10 cellular contexts compared by ENCODE assay signal in genomic region chr9:104906441-104907277, GRCh38. TPM values are rescaled to one million over a fixed set of nuclear protein-coding genes. Genes with fewer than 3 reads are reported as not detected.
A peak's percentile ranks its signal among the peaks of the same experiment; 100 is the strongest.
DNase-seq lines count a peak whose midpoint lies in the region; ATAC-seq, FAIRE-seq and TF ChIP-seq lines count a peak whose summit lies in the region.
"Had no signal": no experiment of that assay in that cellular context is flagged by ENCODE, and none has a peak within 500 bp of the region (broad histone marks: within the 10 kb centered on the region; RNA-seq: fewer than 3 reads in every experiment).

No MANE protein-coding gene starts in this region.

- ATAC-seq in GM21360 (IDR thresholded peaks at IDR 0.05; ENCODE audit: unreplicated experiment), result no peak
- no peak for ATAC-seq in GM21529 (IDR thresholded peaks at IDR 0.05; ENCODE audit: unreplicated experiment)
- ATAC-seq: activated T-helper 17 cell treated with anti-CD3 and anti-CD28 coated beads, Interleukin-2, amount 50 U/mL, for 72 hours had no signal

- intact Hi-C loops in esophagus squamous epithelium (cut with DNase I) (no loop called here), uterus (cut with DNase I; ENCODE audit: low total_unique reads) (no loop called here)

- DNase-seq in RCC 7860 (ENCODE audit: low spot score) (peak; percentile 91), esophagus squamous epithelium (lab: John Stamatoyannopoulos, UW) (no peak), uterus (peak; percentile 33 to 61), dermis blood vessel endothelial cell (no peak)
- DNase-seq: effector CD4-positive, alpha-beta T cell; stimulated activated CD4-positive, alpha-beta T cell treated with anti-CD3 and anti-CD28 coated beads, Interleukin-15, amount 100 ng/mL, for 24 hours had no signal

- H3K4me1 ChIP-seq in esophagus squamous epithelium (peaks cover 29 to 98% (median 63%) of the 10 kb centered on the region in 3 donors), mucosa of rectum (ENCODE audit: control insufficient read depth in 2 of 2, insufficient read depth in 2 of 2, low read length in 2 of 2) (peaks cover 8 to 17% of the 10 kb centered on the region in 2 donors), uterus (peaks cover 6 to 20% of the 10 kb centered on the region in 2 donors)

- no peak for TF ChIP-seq POLR2A in esophagus squamous epithelium (IDR thresholded peaks at IDR 0.05)
- no peak for TF ChIP-seq POLR2A in uterus (IDR thresholded peaks at IDR 0.05)

- no peak overlapping the region for H3K9ac ChIP-seq in mucosa of rectum (ENCODE audit: low read depth in 1 of 2, low read length in 2 of 2)

- 50 to 53% methylated on average over 4 to 5 of the region's 5 CpGs for WGBS in esophagus squamous epithelium, 2 donors

- H3K27ac ChIP-seq in esophagus squamous epithelium (peak overlapping the region; percentile 40 to 90 (median 76)), mucosa of rectum (ENCODE audit: low read depth in 2 of 2, low read length in 2 of 2) (peak overlapping the region; percentile 40 to 56), uterus (peak overlapping the region; percentile 25 to 53)

- peak; percentile 96 for FAIRE-seq in RCC 7860 (lab: Jason Lieb, UNC)

- H3K27me3 ChIP-seq in esophagus squamous epithelium (no peaks in the 10 kb centered on the region), mucosa of rectum (ENCODE audit: control insufficient read depth in 2 of 2, insufficient read depth in 2 of 2, low read length in 2 of 2) (no peaks in the 10 kb centered on the region), uterus (no peaks in the 10 kb centered on the region)

- H3K4me3 ChIP-seq in esophagus squamous epithelium (no peak overlapping the region), mucosa of rectum (ENCODE audit: low read length in 2 of 2) (no peak overlapping the region), uterus (no peak overlapping the region)

- no peaks in the 10 kb centered on the region for H3K9me3 ChIP-seq in esophagus squamous epithelium
- H3K9me3 ChIP-seq in mucosa of rectum (ENCODE audit: control insufficient read depth in 2 of 2, low read length in 2 of 2), result no peaks in the 10 kb centered on the region
- H3K9me3 ChIP-seq in uterus, result no peaks in the 10 kb centered on the region

- no peak for TF ChIP-seq CTCF in esophagus squamous epithelium (IDR thresholded peaks at IDR 0.05)
- no peak for TF ChIP-seq CTCF in uterus (IDR thresholded peaks at IDR 0.05)

- H3K36me3 ChIP-seq in esophagus squamous epithelium (peaks cover 0 to 16% (median 0%) of the 10 kb centered on the region in 3 donors), mucosa of rectum (ENCODE audit: control insufficient read depth in 2 of 2, insufficient read depth in 2 of 2, low read length in 2 of 2) (peaks cover 4% of the 10 kb centered on the region in 2 donors), uterus (no peaks in the 10 kb centered on the region)

RNA-seq across cellular contexts. Expression of gene ABCA1, which starts 21.3 kb away (rescaled TPM):
- total RNA-seq in esophagus squamous epithelium, result 10 to 100 TPM in 3 of 4 donors, 1 to 10 TPM in 1; 7.7 to 37.6 (median 23.3) TPM
- 10 to 100 TPM; 13.8 to 43.3 (median 25.9) TPM for total RNA-seq in uterus
- 19.1 and 35.7 TPM in 2 replicates for total RNA-seq in dermis blood vessel endothelial cell

Comparison
In these comparisons a context has a peak if more than half of its experiments do, and no peak if none do; other contexts are left out.
1. DNase-seq: peak in RCC 7860 (single experiment) and uterus (2 of 2); none in esophagus squamous epithelium (single experiment) and dermis blood vessel endothelial cell (single experiment).
2. Peak in every context shown above with its lines, with median percentiles within 50 percentile points of each other: H3K27ac ChIP-seq.